31 cellular contexts compared by ENCODE assay signal in the genomic region with DNA sequence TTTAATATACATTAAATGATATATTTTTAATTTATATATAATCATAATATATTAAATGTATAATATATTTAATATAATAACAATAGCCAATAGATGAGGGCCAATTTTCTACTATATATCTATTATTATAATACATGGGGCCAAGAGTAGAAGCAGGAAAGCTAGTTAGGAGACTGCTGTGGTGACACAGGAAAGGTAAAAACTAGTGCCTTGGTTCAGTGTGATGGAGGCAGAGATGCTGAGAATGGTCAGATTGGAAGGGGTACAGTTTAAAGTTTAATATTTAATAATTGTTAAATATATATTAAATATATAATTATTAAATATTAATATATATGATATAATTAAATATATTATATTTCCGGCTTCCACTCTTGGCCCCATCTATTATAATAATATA.
DNase-seq lines count a peak whose midpoint lies in the region; ATAC-seq, FAIRE-seq and TF ChIP-seq lines count a peak whose summit lies in the region.
"Had no signal": no experiment of that assay in that cellular context is flagged by ENCODE, and none has a peak within 500 bp of the region (broad histone marks: within the 10 kb centered on the region; RNA-seq: fewer than 3 reads in every experiment).

No MANE protein-coding gene starts in this region.

- TF ChIP-seq CTCF in WTC11 (IDR thresholded peaks at IDR 0.05) (no peak), OCI-LY7 (conservative IDR thresholded peaks at IDR 0.05; ENCODE audit: low read length) (no peak)

- no peaks in the 10 kb centered on the region for H3K36me3 ChIP-seq in OCI-LY7 (ENCODE audit: insufficient read depth, low read length)
- H3K36me3 ChIP-seq: BE2C; BLaER1; BLaER1 treated with 17β-estradiol and CSF1 and Interleukin-3, amounts not matched to agents 10 nM and 100 nM had no signal

- no peaks in the 10 kb centered on the region for H4K20me1 ChIP-seq in OCI-LY7 (ENCODE audit: insufficient read depth, low read length)
- H4K20me1 ChIP-seq: BLaER1; BLaER1 treated with 17β-estradiol and CSF1 and Interleukin-3, amounts not matched to agents 10 nM and 100 nM had no signal

- peaks cover 5% of the 10 kb centered on the region; the same call in 1 of the 2 replicates for H3K4me1 Mint-ChIP-seq in WTC11
- H3K4me1 Mint-ChIP-seq: B cell; CD14-positive monocyte; CD4-positive, alpha-beta memory T cell; CD4-positive, CD25-positive, alpha-beta regulatory T cell; CD8-positive, alpha-beta memory T cell had no signal

- H3K4me1 ChIP-seq in OCI-LY7 (ENCODE audit: insufficient read depth, low read length, poor library complexity, severe bottlenecking): no peaks in the 10 kb centered on the region
- H3K4me1 ChIP-seq: A549; BE2C; BLaER1; BLaER1 treated with 17β-estradiol and CSF1 and Interleukin-3, amounts not matched to agents 10 nM and 100 nM; Caco-2 had no signal

- no peak overlapping the region for H3K27ac ChIP-seq in OCI-LY7 (ENCODE audit: low read depth, low read length, poor library complexity, severe bottlenecking)
- H3K27ac ChIP-seq: 22Rv1; A549; BLaER1; BLaER1 treated with 17β-estradiol and CSF1 and Interleukin-3, amounts not matched to agents 10 nM and 100 nM; C4-2B had no signal

- no peaks in the 10 kb centered on the region for H3K27me3 Mint-ChIP-seq in WTC11 (ENCODE audit: low read depth)
- H3K27me3 Mint-ChIP-seq: B cell; CD4-positive, alpha-beta T cell had no signal

- POLR2A ChIA-PET in WTC11 (lab: Charles Lee): no interaction called here
- POLR2A ChIA-PET in OCI-LY7 (lab: Charles Lee): no interaction called here

- ATAC-seq in WTC11: no peak
- ATAC-seq: A549; CD8-positive, alpha-beta T cell had no signal

- H3K9me3 ChIP-seq in OCI-LY7 (ENCODE audit: low read length): no peaks in the 10 kb centered on the region
- H3K9me3 ChIP-seq: A549, BE2C, Caco-2 had no signal

- peaks cover 7% of the 10 kb centered on the region for H3K9me3 Mint-ChIP-seq in WTC11
- H3K9me3 Mint-ChIP-seq: CD4-positive, alpha-beta memory T cell; CD4-positive, alpha-beta T cell; CD8-positive, alpha-beta T cell had no signal

- H3K4me3 ChIP-seq in OCI-LY7 (ENCODE audit: low read depth, low read length, poor library complexity, severe bottlenecking): no peak overlapping the region
- H3K4me3 ChIP-seq: A549; BLaER1; BLaER1 treated with 17β-estradiol and CSF1 and Interleukin-3, amounts not matched to agents 10 nM and 100 nM had no signal

- H3K4me2 ChIP-seq in OCI-LY7 (ENCODE audit: low read length): no peak overlapping the region
- H3K4me2 ChIP-seq: A549; BLaER1; BLaER1 treated with 17β-estradiol and CSF1 and Interleukin-3, amounts not matched to agents 10 nM and 100 nM had no signal

- H3K9me2 ChIP-seq in OCI-LY7 (ENCODE audit: insufficient read depth, low read length): no peaks in the 10 kb centered on the region

- DNase-seq in WTC11 (ENCODE audit: low spot score): no peak
- DNase-seq in OCI-LY7 (ENCODE audit: low spot score): no peak
- DNase-seq in A172 (ENCODE audit: low spot score): no peak
- DNase-seq: 8988T; ACHN; AML-193; BE2C; C1 segment of cervical spinal cord; Caco-2; Calu3; CD4-positive, alpha-beta memory T cell; CD4-positive, alpha-beta T cell; CD4-positive, CD25-positive, alpha-beta regulatory T cell; CD8-positive, alpha-beta memory T cell; CD8-positive, alpha-beta T cell; COR-L47; DMS 273 treated with DMSO at 0.1 percent for 48 hours; DMS153; DMS53; DMS79; DMS79 treated with DMSO at 0.1 percent for 48 hours; DND-41; EL had no signal

- FAIRE-seq in A204.1 (lab: Jason Lieb, UNC): peak; percentile 19
- FAIRE-seq: A549 had no signal

- no peak overlapping the region for H2AFZ ChIP-seq in OCI-LY7 (ENCODE audit: low read length)

- H3K36me3 Mint-ChIP-seq in WTC11: peaks cover 5% of the 10 kb centered on the region
- H3K36me3 Mint-ChIP-seq: CD14-positive monocyte; CD4-positive, alpha-beta memory T cell; CD4-positive, CD25-positive, alpha-beta regulatory T cell; CD8-positive, alpha-beta memory T cell; CD8-positive, alpha-beta T cell had no signal

- no TSS peak for BruUV-seq in OCI-LY7 (replicated peaks; lab: Mats Ljungman, UMichigan)

- no peak overlapping the region for H3K4me3 Mint-ChIP-seq in WTC11
- H3K4me3 Mint-ChIP-seq: B cell; CD14-positive monocyte; CD4-positive, alpha-beta memory T cell; CD4-positive, alpha-beta T cell; CD4-positive, CD25-positive, alpha-beta regulatory T cell; CD8-positive, alpha-beta memory T cell; CD8-positive, alpha-beta T cell had no signal

- intact Hi-C loops in OCI-LY7 (cut with micrococcal nuclease; ENCODE audit: unreplicated experiment): no loop called here

- H3K27ac Mint-ChIP-seq in WTC11: no peak overlapping the region
- H3K27ac Mint-ChIP-seq: B cell; CD14-positive monocyte; CD4-positive, alpha-beta memory T cell; CD4-positive, alpha-beta T cell; CD4-positive, CD25-positive, alpha-beta regulatory T cell; CD8-positive, alpha-beta memory T cell; CD8-positive, alpha-beta T cell had no signal

- H3K79me2 ChIP-seq in OCI-LY7 (ENCODE audit: insufficient read depth, low read depth, low read length): no peaks in the 10 kb centered on the region

- CTCF ChIA-PET in WTC11 (lab: Charles Lee) (no interaction called here), OCI-LY7 (lab: Charles Lee; ENCODE audit: unreplicated experiment) (no interaction called here)

TF ChIP-seq in WTC11, 78 proteins besides CTCF, POLR2A, EP300 and RAD21:
- TF ChIP-seq HMGA2 (CRISPR knock-in tag; IDR thresholded peaks at IDR 0.05) (peak; percentile 96), RORB (CRISPR knock-in tag; IDR thresholded peaks at IDR 0.05) (no peak)
TF ChIP-seq in WTC11: peak in this region for 1.
